ENCODE assay signal across 9 cellular contexts in the genomic region with DNA sequence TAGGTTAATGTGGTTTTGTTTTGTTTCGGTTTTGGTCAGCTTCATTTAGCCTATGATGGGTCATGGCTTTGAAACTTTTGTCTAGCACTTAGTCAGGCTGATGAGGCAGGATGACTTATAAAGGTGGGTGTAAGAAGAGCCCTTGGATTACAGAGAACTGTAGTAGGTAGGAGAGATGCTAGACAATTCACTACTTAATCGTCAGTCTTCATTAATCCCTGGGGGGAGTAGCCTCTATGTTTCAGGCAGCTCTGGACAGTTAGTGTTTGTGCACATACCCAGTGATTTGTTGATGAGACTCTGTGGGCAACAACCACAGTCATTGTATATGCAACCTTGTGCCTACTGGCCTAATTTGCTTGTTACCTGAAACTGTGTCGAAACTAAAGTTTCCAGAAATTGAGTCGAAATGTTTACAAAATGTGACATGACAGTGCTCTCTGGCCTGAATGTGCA.
DNase-seq lines count a peak whose midpoint lies in the region; ATAC-seq and TF ChIP-seq lines count a peak whose summit lies in the region.
"Had no signal": no experiment of that assay in that cellular context is flagged by ENCODE, and none has a peak within 500 bp of the region (broad histone marks: within the 10 kb centered on the region; RNA-seq: fewer than 3 reads in every experiment).

No MANE protein-coding gene starts in this region.

- peaks cover 81% of the 10 kb centered on the region for H3K36me3 Mint-ChIP-seq in CD8-positive, alpha-beta T cell
- H3K36me3 Mint-ChIP-seq in effector memory CD8-positive, alpha-beta T cell (ENCODE audit: insufficient read depth) = peaks cover 59% of the 10 kb centered on the region

- CTCF ChIA-PET in CD8-positive, alpha-beta T cell (lab: Charles Lee) = interaction anchor here (0.6 kb wide), 1 partner anchor 19 kb away, joined by 4 read pairs; no protein-coding TSS in a partner anchor

- H3K27ac ChIP-seq in CD8-positive, alpha-beta T cell (ENCODE audit: low read depth, low read length) = no peak overlapping the region

- no peak overlapping the region for H3K4me3 Mint-ChIP-seq in CD8-positive, alpha-beta T cell
- H3K4me3 Mint-ChIP-seq in effector memory CD8-positive, alpha-beta T cell = no peak overlapping the region
- H3K4me3 Mint-ChIP-seq: neural crest cell had no signal

- no peaks in the 10 kb centered on the region for H3K27me3 Mint-ChIP-seq in CD8-positive, alpha-beta T cell (ENCODE audit: low read depth)
- H3K27me3 Mint-ChIP-seq in effector memory CD8-positive, alpha-beta T cell = no peaks in the 10 kb centered on the region

- POLR2A ChIA-PET in CD8-positive, alpha-beta T cell (lab: Charles Lee) = no interaction called here

- peaks cover 25% of the 10 kb centered on the region for H3K36me3 ChIP-seq in CD8-positive, alpha-beta T cell (ENCODE audit: insufficient read depth, low read length)

- H3K9me3 ChIP-seq in CD8-positive, alpha-beta T cell (ENCODE audit: low read length) = no peaks in the 10 kb centered on the region

- no peaks in the 10 kb centered on the region for H3K9me3 Mint-ChIP-seq in CD8-positive, alpha-beta T cell
- H3K9me3 Mint-ChIP-seq in effector memory CD8-positive, alpha-beta T cell = no peaks in the 10 kb centered on the region

- no peaks in the 10 kb centered on the region for H3K27me3 ChIP-seq in CD8-positive, alpha-beta T cell (ENCODE audit: insufficient read depth, low read length)

- peak overlapping the region; percentile 46 for H3K27ac Mint-ChIP-seq in CD8-positive, alpha-beta T cell
- peak overlapping the region in 1 of 2 donors; percentile 50 for H3K27ac Mint-ChIP-seq in effector memory CD8-positive, alpha-beta T cell

- peaks cover 5% of the 10 kb centered on the region for H3K4me1 Mint-ChIP-seq in CD8-positive, alpha-beta T cell (ENCODE audit: low read depth)
- peaks cover 9% of the 10 kb centered on the region in 2 donors for H3K4me1 Mint-ChIP-seq in effector memory CD8-positive, alpha-beta T cell (ENCODE audit: low read depth in 2 of 2)

- intact Hi-C loops in CD8-positive, alpha-beta T cell (cut with DNase I, micrococcal nuclease) = no loop called here

- no peak for DNase-seq in CD8-positive, alpha-beta T cell
- no peak for DNase-seq in effector memory CD8-positive, alpha-beta T cell
- no peak for DNase-seq in HuH-7 (ENCODE audit: low spot score)
- DNase-seq in GM03348 (ENCODE audit: low spot score) = no peak
- DNase-seq in NCI-H2029 treated with DMSO at 0.1 percent for 48 hours (lab: John Stamatoyannopoulos, UW) = no peak
- DNase-seq in occipital lobe (lab: John Stamatoyannopoulos, UW) = no peak

- no peak overlapping the region for H3K4me3 ChIP-seq in CD8-positive, alpha-beta T cell (ENCODE audit: low read depth, low read length)

- ATAC-seq in CD8-positive, alpha-beta T cell = peak; percentile 62
- ATAC-seq in GM19372 (IDR thresholded peaks at IDR 0.05; ENCODE audit: low read depth, unreplicated experiment) = peak; percentile 94
- ATAC-seq in HG03135 (IDR thresholded peaks at IDR 0.05; ENCODE audit: unreplicated experiment) = peak; percentile 97
- ATAC-seq in effector memory CD8-positive, alpha-beta T cell (replicated peaks) = peak; percentile 96

- TF ChIP-seq CTCF in CD8-positive, alpha-beta T cell (IDR thresholded peaks at IDR 0.05) = no peak

- no peaks in the 10 kb centered on the region for H3K4me1 ChIP-seq in CD8-positive, alpha-beta T cell (ENCODE audit: insufficient read depth, low read length)
